Comparison of ENCODE assay signal across 1 cellular context in genomic region chr12:24839268-24839791, GRCh38.
TF ChIP-seq lines count a peak whose summit lies in the region.

No MANE protein-coding gene starts in this region.

TF ChIP-seq in GM12878, 131 proteins besides CTCF, POLR2A, EP300 and RAD21 (continued from another document):
- TF ChIP-seq PRDM15 (CRISPR knock-in tag; IDR thresholded peaks at IDR 0.05), result no peak
TF ChIP-seq in GM12878: peak in this region for 74.
